Comparison of ENCODE assay signal across 2 cellular contexts in genomic region chr15:39125904-39126303, GRCh38.
TF ChIP-seq lines count a peak whose summit lies in the region.

No MANE protein-coding gene starts in this region.

TF ChIP-seq in HCT116, 20 proteins besides CTCF, POLR2A, EP300 and RAD21:
- TF ChIP-seq EZH2 (IDR thresholded peaks at IDR 0.05) (no peak), ZBTB33 (IDR thresholded peaks at IDR 0.05; ENCODE audit: extremely low read depth, insufficient replicate concordance, low read length) (no peak), EZH2phosphoT487 (IDR thresholded peaks at IDR 0.05; ENCODE audit: borderline replicate concordance) (no peak), ZFX (IDR thresholded peaks at IDR 0.05) (no peak), ZNF274 (IDR thresholded peaks at IDR 0.05; ENCODE audit: low read depth, low read length) (no peak), SRF (IDR thresholded peaks at IDR 0.05; ENCODE audit: low read depth) (no peak), YY1 (IDR thresholded peaks at IDR 0.05; ENCODE audit: extremely low read depth, insufficient replicate concordance, low read depth, low read length) (no peak), FOSL1 (IDR thresholded peaks at IDR 0.05; ENCODE audit: low read depth) (no peak), CEBPB (IDR thresholded peaks at IDR 0.05; ENCODE audit: low read depth) (no peak), SP1 (IDR thresholded peaks at IDR 0.05; ENCODE audit: low read depth) (no peak)

TF ChIP-seq in H1, 55 proteins besides CTCF, POLR2A, EP300 and RAD21:
- TF ChIP-seq SRF (IDR thresholded peaks at IDR 0.05; ENCODE audit: low read depth, low read length), result no peak
- TF ChIP-seq JUND (IDR thresholded peaks at IDR 0.05; ENCODE audit: low read length), result no peak
- no peak for TF ChIP-seq SIX5 (IDR thresholded peaks at IDR 0.05; ENCODE audit: low read depth, low read length)
- TF ChIP-seq SP2 (IDR thresholded peaks at IDR 0.05; ENCODE audit: low read length), result no peak
- TF ChIP-seq ASH2L (IDR thresholded peaks at IDR 0.05; ENCODE audit: low read length), result no peak
- no peak for TF ChIP-seq RXRA (IDR thresholded peaks at IDR 0.05; ENCODE audit: insufficient read depth, low read depth, low read length)
- no peak for TF ChIP-seq E2F6 (IDR thresholded peaks at IDR 0.05)
- no peak for TF ChIP-seq TCF12 (IDR thresholded peaks at IDR 0.05; ENCODE audit: low read depth, low read length)
- no peak for TF ChIP-seq JUN (IDR thresholded peaks at IDR 0.05; ENCODE audit: low read depth, low read length)
- TF ChIP-seq SIRT6 (IDR thresholded peaks at IDR 0.05; ENCODE audit: low read length), result no peak
- TF ChIP-seq CHD1 (IDR thresholded peaks at IDR 0.05; ENCODE audit: low read depth, low read length), result no peak
- TF ChIP-seq PHF8 (conservative IDR thresholded peaks at IDR 0.05; ENCODE audit: low read depth, low read length), result no peak
- TF ChIP-seq BACH1 (IDR thresholded peaks at IDR 0.05; ENCODE audit: low read length), result no peak
- no peak for TF ChIP-seq BCL11A (IDR thresholded peaks at IDR 0.05; ENCODE audit: low read depth in 2 of 2, low read length in 2 of 2)
- no peak for TF ChIP-seq FOSL1 (IDR thresholded peaks at IDR 0.05; ENCODE audit: insufficient read depth, low read depth, low read length)
- no peak for TF ChIP-seq RNF2 (IDR thresholded peaks at IDR 0.05; ENCODE audit: borderline replicate concordance, low read depth, low read length, missing control alignments, poor library complexity, severe bottlenecking)
- TF ChIP-seq GABPA (IDR thresholded peaks at IDR 0.05; ENCODE audit: borderline replicate concordance, insufficient read depth, low read length), result no peak
TF ChIP-seq in H1: peak in this region for 0.
